8 cellular contexts compared by ENCODE assay signal in the genomic region with DNA sequence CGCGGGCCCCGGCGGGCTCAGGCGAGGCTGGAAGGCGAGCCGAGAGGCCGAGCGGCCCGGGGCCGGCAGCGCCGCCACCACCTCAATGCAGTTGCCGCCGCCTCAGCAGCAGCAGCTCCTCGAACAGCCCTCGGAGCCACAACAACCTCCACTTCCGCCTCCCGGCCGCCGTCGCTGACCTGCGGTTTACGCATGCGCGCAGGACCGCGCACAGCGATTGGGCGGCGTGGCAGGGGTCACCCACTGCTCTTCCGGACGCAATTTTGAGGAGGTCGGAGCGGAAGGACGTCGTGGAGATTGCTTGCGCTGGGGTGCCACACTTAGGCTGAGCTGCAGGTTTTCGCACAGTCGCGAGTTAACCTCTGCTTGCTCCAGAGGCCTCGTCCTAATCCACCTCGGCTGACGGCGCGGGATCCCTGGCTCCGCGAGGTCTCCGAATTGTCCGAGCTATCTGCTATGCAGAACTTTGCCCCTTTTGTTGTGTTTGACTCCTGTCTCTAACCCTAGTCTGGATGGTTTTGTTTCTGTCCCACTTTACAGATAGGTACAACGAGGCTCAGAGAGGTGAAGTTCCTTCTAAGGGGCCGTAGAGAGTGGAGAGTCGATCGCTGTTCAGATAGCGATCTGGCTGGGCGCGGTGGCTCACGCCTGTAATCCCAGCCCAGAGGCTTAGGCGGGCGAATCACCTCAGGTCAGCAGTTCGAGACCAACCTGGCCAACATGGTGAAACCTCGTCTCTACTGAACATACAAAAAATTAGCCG. TPM values are rescaled to one million over a fixed set of nuclear protein-coding genes. Genes with fewer than 3 reads are reported as not detected.
DNase-seq lines count a peak whose midpoint lies in the region; ATAC-seq and TF ChIP-seq lines count a peak whose summit lies in the region.

A gene (plus strand): TSS at position 243 of the 763 bp plus-strand sequence. CDS start 6,657 bp downstream, outside the sequence.
A gene with protein sequence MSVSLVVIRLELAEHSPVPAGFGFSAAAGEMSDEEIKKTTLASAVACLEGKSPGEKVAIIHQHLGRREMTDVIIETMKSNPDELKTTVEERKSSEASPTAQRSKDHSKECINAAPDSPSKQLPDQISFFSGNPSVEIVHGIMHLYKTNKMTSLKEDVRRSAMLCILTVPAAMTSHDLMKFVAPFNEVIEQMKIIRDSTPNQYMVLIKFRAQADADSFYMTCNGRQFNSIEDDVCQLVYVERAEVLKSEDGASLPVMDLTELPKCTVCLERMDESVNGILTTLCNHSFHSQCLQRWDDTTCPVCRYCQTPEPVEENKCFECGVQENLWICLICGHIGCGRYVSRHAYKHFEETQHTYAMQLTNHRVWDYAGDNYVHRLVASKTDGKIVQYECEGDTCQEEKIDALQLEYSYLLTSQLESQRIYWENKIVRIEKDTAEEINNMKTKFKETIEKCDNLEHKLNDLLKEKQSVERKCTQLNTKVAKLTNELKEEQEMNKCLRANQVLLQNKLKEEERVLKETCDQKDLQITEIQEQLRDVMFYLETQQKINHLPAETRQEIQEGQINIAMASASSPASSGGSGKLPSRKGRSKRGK (minus strand): TSS at position 146 of the 763 bp plus-strand sequence. CDS start 164 bp downstream, outside the sequence.

- no peaks in the 10 kb centered on the region for H3K9me3 ChIP-seq in lower lobe of right lung

- TF ChIP-seq CTCF in lower lobe of right lung (IDR thresholded peaks at IDR 0.05) = no peak

- no peaks in the 10 kb centered on the region for H3K27me3 ChIP-seq in lower lobe of right lung (ENCODE audit: low read depth)

- ATAC-seq in GM19468 (IDR thresholded peaks at IDR 0.05; ENCODE audit: extremely low read depth, unreplicated experiment) (peak; percentile 75), lower lobe of right lung (peak; percentile 98 to 99)

- peak within 1 kb of the TSS; percentile 94 for H3K4me3 ChIP-seq in lower lobe of right lung

- H3K36me3 ChIP-seq in lower lobe of right lung = peaks cover 24% of the 10 kb centered on the region

- H3K27ac ChIP-seq in lower lobe of right lung = peak within 1 kb of the TSS; percentile 90

- H3K4me1 ChIP-seq in lower lobe of right lung = peaks cover 31% of the 10 kb centered on the region

- peak; percentile 92 for DNase-seq in CMK (ENCODE audit: low read depth)
- peak; percentile 73 for DNase-seq in HS-5 (ENCODE audit: low read depth)
- peak; percentile 59 for DNase-seq in NK-92 (lab: John Stamatoyannopoulos, UW; ENCODE audit: unreplicated experiment)
- peak; percentile 82 to 86 for DNase-seq in activated CD8-positive, alpha-beta memory T cell treated with anti-CD3 and anti-CD28 coated beads for 1 hour (ENCODE audit: extremely low read depth in 1 of 2, low read depth in 1 of 2)
- peak; percentile 88 for DNase-seq in effector CD4-positive, alpha-beta T cell
- peak; percentile 95 for DNase-seq in lower lobe of right lung
- peak; percentile 81 to 86 (median 84) for DNase-seq in stimulated activated CD4-positive, alpha-beta T cell treated with anti-CD3 and anti-CD28 coated beads, TNF-alpha, amount 100 ng/mL, for 1 hour (ENCODE audit: low read depth in 3 of 3, low spot score in 1 of 3)

- intact Hi-C loops in lower lobe of right lung (cut with DNase I) = no loop called here

RNA-seq across cellular contexts. Expression of the first gene that starts in this region (rescaled TPM):
- 24.0 TPM for total RNA-seq in lower lobe of right lung

RNA-seq across cellular contexts. Expression of the second gene that starts in this region (rescaled TPM):
- 16.7 TPM for total RNA-seq in lower lobe of right lung

Comparison
In these comparisons a context has a peak if more than half of its experiments do, and no peak if none do; other contexts are left out.
1. Peak in every context shown above with its lines: DNase-seq, ATAC-seq, H3K4me3 ChIP-seq and H3K27ac ChIP-seq.